Comparison of ENCODE assay signal across 17 cellular contexts in the genomic region with DNA sequence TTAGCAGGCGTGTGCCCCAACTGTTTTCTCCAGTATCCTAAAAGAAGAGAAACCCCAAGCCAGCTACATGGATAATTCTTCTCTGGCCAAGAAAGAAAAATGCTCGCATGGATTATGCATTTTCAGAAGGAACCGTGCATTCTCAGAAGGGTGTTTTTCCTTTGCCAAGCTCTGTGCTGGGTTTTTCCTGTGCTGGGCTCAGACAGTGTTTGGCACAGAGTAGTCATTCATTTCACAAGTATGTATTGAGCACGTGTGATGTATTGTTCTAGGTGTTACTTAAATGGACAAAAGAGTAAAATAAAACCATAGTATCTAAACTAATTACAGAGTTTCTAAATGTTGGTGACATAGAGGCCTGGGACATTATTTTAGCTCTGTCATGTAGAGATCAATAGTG.
A peak's percentile ranks its signal among the peaks of the same experiment; 100 is the strongest.
DNase-seq lines count a peak whose midpoint lies in the region; TF ChIP-seq lines count a peak whose summit lies in the region.
"Had no signal": no experiment of that assay in that cellular context is flagged by ENCODE, and none has a peak within 500 bp of the region (broad histone marks: within the 10 kb centered on the region; RNA-seq: fewer than 3 reads in every experiment).

No MANE protein-coding gene starts in this region.

- H3K4me1 Mint-ChIP-seq in endodermal cell: peaks cover 14% of the 10 kb centered on the region
- H3K4me1 Mint-ChIP-seq in mesothelial cell of epicardium: peaks cover 31% of the 10 kb centered on the region
- H3K4me1 Mint-ChIP-seq: activated CD4-positive, alpha-beta T cell treated with anti-CD3 and anti-CD28 coated beads for 36 hours; naive thymus-derived CD8-positive, alpha-beta T cell had no signal

- H3K4me3 ChIP-seq in cardiac muscle cell (no peak overlapping the region), endodermal cell (ENCODE audit: low read length) (no peak overlapping the region)
- H3K4me3 ChIP-seq: body of pancreas, spleen had no signal

- H3K9me3 ChIP-seq in cardiac muscle cell (ENCODE audit: low read depth): no peaks in the 10 kb centered on the region
- no peaks in the 10 kb centered on the region for H3K9me3 ChIP-seq in endodermal cell (ENCODE audit: control insufficient read depth, low read length)
- H3K9me3 ChIP-seq: body of pancreas, spleen had no signal

- no peak overlapping the region for H3K4me3 Mint-ChIP-seq in endodermal cell
- no peak overlapping the region for H3K4me3 Mint-ChIP-seq in mesothelial cell of epicardium
- H3K4me3 Mint-ChIP-seq: activated CD4-positive, alpha-beta T cell treated with anti-CD3 and anti-CD28 coated beads for 36 hours; activated T-cell treated with anti-CD3 and anti-CD28 coated beads, Interleukin-2, amount 50 U/mL, for 72 hours; naive thymus-derived CD8-positive, alpha-beta T cell; T-helper 1 cell treated with Interleukin-12 subunit alpha and Interleukin-12 subunit beta and Interleukin-4 antibody, amounts not matched to agents 30 μg/mL and 1 μg/mL, for 36 hours had no signal

- WGBS in endodermal cell (ENCODE audit: insufficient coverage in 1 of 2, insufficient read length in 1 of 2), 2 experiments: 79 to 82% methylated on average over 3 to 4 of the region's 4 CpGs

- no peak overlapping the region for H3K9ac ChIP-seq in endodermal cell (ENCODE audit: extremely low read depth, low read length, poor library complexity, severe bottlenecking)

- H3K4me1 ChIP-seq in cardiac muscle cell (ENCODE audit: low read depth) (peaks cover 10% of the 10 kb centered on the region), endodermal cell (ENCODE audit: control insufficient read depth, insufficient read depth, low read length) (peaks cover 4% of the 10 kb centered on the region)
- H3K4me1 ChIP-seq: spleen had no signal

- TF ChIP-seq CTCF in cardiac muscle cell (IDR thresholded peaks at IDR 0.05; ENCODE audit: low read depth, low read length) (no peak), endodermal cell (conservative IDR thresholded peaks at IDR 0.05) (no peak), mesothelial cell of epicardium (IDR thresholded peaks at IDR 0.05; ENCODE audit: unreplicated experiment) (no peak)

- DNase-seq in cardiac muscle cell (ENCODE audit: low read depth in 1 of 2, low spot score in 1 of 2) (peak in 1 of 2 donors; percentile 38), cardiac septum (ENCODE audit: low spot score) (no peak), endodermal cell (no peak), mesothelial cell of epicardium (ENCODE audit: low spot score in 2 of 2, unreplicated experiment in 2 of 2) (no peak), NCI-H1048 (lab: John Stamatoyannopoulos, UW) (no peak), AG20443 (ENCODE audit: low spot score) (no peak)
- no peak for DNase-seq in effector CD4-positive, alpha-beta T cell
- DNase-seq in activated effector memory CD4-positive, alpha-beta T cell treated with anti-CD3 and anti-CD28 coated beads, Interleukin-2, amount 50 U/mL, for 16 hours: no peak
- DNase-seq: activated CD4-positive, alpha-beta T cell treated with anti-CD3 and anti-CD28 coated beads for 36 hours; activated T-cell treated with anti-CD3 and anti-CD28 coated beads, Interleukin-2, amount 50 U/mL, for 72 hours; naive thymus-derived CD8-positive, alpha-beta T cell; NCI-H2227 treated with DMSO at 0.1 percent for 48 hours; OCI-M1; spleen had no signal

- H3K36me3 Mint-ChIP-seq in endodermal cell (ENCODE audit: low read depth) (no peaks in the 10 kb centered on the region), mesothelial cell of epicardium (no peaks in the 10 kb centered on the region)
- H3K36me3 Mint-ChIP-seq: naive thymus-derived CD8-positive, alpha-beta T cell had no signal

- H3K27ac Mint-ChIP-seq in endodermal cell: peak overlapping the region; percentile 52
- peak overlapping the region; percentile 48 for H3K27ac Mint-ChIP-seq in mesothelial cell of epicardium
- H3K27ac Mint-ChIP-seq: activated CD4-positive, alpha-beta T cell treated with anti-CD3 and anti-CD28 coated beads for 36 hours; activated T-cell treated with anti-CD3 and anti-CD28 coated beads, Interleukin-2, amount 50 U/mL, for 72 hours; naive thymus-derived CD8-positive, alpha-beta T cell; T-helper 1 cell treated with Interleukin-12 subunit alpha and Interleukin-12 subunit beta and Interleukin-4 antibody, amounts not matched to agents 30 μg/mL and 1 μg/mL, for 36 hours had no signal

- peak overlapping the region; percentile 73 for H3K27ac ChIP-seq in cardiac muscle cell
- H3K27ac ChIP-seq in endodermal cell (ENCODE audit: low read depth, low read length): peak overlapping the region; percentile 72
- H3K27ac ChIP-seq: body of pancreas, HL-60, spleen had no signal

- H3K27me3 ChIP-seq in cardiac muscle cell: no peaks in the 10 kb centered on the region
- no peaks in the 10 kb centered on the region for H3K27me3 ChIP-seq in endodermal cell (ENCODE audit: control insufficient read depth, insufficient read depth, low read length, poor library complexity, severe bottlenecking)
- H3K27me3 ChIP-seq: body of pancreas had no signal

- no peaks in the 10 kb centered on the region for H3K9me3 Mint-ChIP-seq in endodermal cell
- peaks cover 11% of the 10 kb centered on the region for H3K9me3 Mint-ChIP-seq in mesothelial cell of epicardium
- H3K9me3 Mint-ChIP-seq: activated T-cell treated with anti-CD3 and anti-CD28 coated beads, Interleukin-2, amount 50 U/mL, for 72 hours; naive thymus-derived CD8-positive, alpha-beta T cell; T-helper 1 cell treated with Interleukin-12 subunit alpha and Interleukin-12 subunit beta and Interleukin-4 antibody, amounts not matched to agents 30 μg/mL and 1 μg/mL, for 36 hours had no signal

- H3K36me3 ChIP-seq in cardiac muscle cell: no peaks in the 10 kb centered on the region
- H3K36me3 ChIP-seq in endodermal cell (ENCODE audit: control insufficient read depth, insufficient read depth, low read length): no peaks in the 10 kb centered on the region
- H3K36me3 ChIP-seq: spleen had no signal

- H3K27me3 Mint-ChIP-seq in endodermal cell (ENCODE audit: insufficient read depth) (no peaks in the 10 kb centered on the region), mesothelial cell of epicardium (ENCODE audit: low read depth) (no peaks in the 10 kb centered on the region)

- intact Hi-C loops in cardiac septum (cut with DNase I): no loop called here
